Comparison of ENCODE assay signal across 19 cellular contexts in the genomic region with DNA sequence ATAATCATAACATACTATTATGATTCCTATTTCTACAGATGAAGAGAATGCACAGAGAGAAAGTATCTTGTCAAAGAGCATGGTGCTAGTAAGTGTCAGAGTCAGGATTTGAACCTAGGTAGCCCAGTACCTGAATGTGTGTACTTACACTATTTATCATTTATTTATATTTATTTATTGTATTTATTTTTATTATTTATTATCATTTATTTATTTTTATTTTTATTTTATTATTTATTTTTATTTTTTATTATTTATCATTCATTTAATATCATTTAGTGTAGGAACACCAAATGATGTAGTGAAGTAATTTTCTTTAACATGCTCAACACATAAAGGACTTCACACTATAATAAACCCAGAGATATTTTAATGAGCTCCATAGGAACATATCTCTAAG.
DNase-seq lines count a peak whose midpoint lies in the region; ATAC-seq, FAIRE-seq and TF ChIP-seq lines count a peak whose summit lies in the region.
"Had no signal": no experiment of that assay in that cellular context is flagged by ENCODE, and none has a peak within 500 bp of the region (broad histone marks: within the 10 kb centered on the region; RNA-seq: fewer than 3 reads in every experiment).

No MANE protein-coding gene starts in this region.

- peak; percentile 66 for FAIRE-seq in G401.6 (lab: Jason Lieb, UNC)
- peak; percentile 58 for FAIRE-seq in endometrium (lab: Jason Lieb, UNC)
- peak; percentile 34 for FAIRE-seq in pancreas (lab: Jason Lieb, UNC)
- FAIRE-seq: GM12892, GM19239, H1 had no signal

- H3K9me3 ChIP-seq in pancreas (no peaks in the 10 kb centered on the region), adrenal gland (replicated peaks in 1 of 3) (no peaks in the 10 kb centered on the region)

- H3K36me3 ChIP-seq in pancreas (no peaks in the 10 kb centered on the region), adrenal gland (replicated peaks in 1 of 2) (no peaks in the 10 kb centered on the region), brain microvascular endothelial cell (replicated peaks) (no peaks in the 10 kb centered on the region)

- no peak for ATAC-seq in pancreas
- ATAC-seq in sciatic nerve: no peak

- DNase-seq in pancreas (no peak), adrenal gland (no peak), brain microvascular endothelial cell (no peak), sciatic nerve (ENCODE audit: low spot score) (no peak)
- DNase-seq: 8988T; C1 segment of cervical spinal cord; Calu3; CD4-positive, alpha-beta memory T cell; COR-L47; DMS53; DMS79 treated with DMSO at 0.1 percent for 48 hours; GM23248; H7; HCEC 1CT had no signal

- H3K27me3 ChIP-seq in pancreas (no peaks in the 10 kb centered on the region), adrenal gland (no peaks in the 10 kb centered on the region), brain microvascular endothelial cell (replicated peaks) (no peaks in the 10 kb centered on the region)

- H3K4me3 ChIP-seq in pancreas: no peak overlapping the region
- H3K4me3 ChIP-seq in adrenal gland: no peak overlapping the region
- no peak overlapping the region for H3K4me3 ChIP-seq in brain microvascular endothelial cell (ENCODE audit: low read depth, low read length)
- H3K4me3 ChIP-seq: GM23248 had no signal

- TF ChIP-seq CTCF in pancreas (IDR thresholded peaks at IDR 0.05): no peak
- TF ChIP-seq CTCF in adrenal gland (IDR thresholded peaks at IDR 0.05): no peak
- no peak for TF ChIP-seq CTCF in brain microvascular endothelial cell (IDR thresholded peaks at IDR 0.05; ENCODE audit: low read depth, low read length, missing control alignments)

- intact Hi-C loops in pancreas (cut with DNase I): no loop called here
- intact Hi-C loops in adrenal gland (cut with DNase I): no loop called here
- intact Hi-C loops in sciatic nerve (cut with DNase I): no loop called here

- no peak overlapping the region for H3K27ac ChIP-seq in pancreas
- no peak overlapping the region for H3K27ac ChIP-seq in adrenal gland
- no peak overlapping the region for H3K27ac ChIP-seq in brain microvascular endothelial cell
- H3K27ac ChIP-seq: GM23248 had no signal

- in situ Hi-C loops in brain microvascular endothelial cell (cut with HindIII; ENCODE audit: low pct_ligation_motif_present, low sequenced_read_pairs): no loop called here

- no peaks in the 10 kb centered on the region for H3K4me1 ChIP-seq in pancreas
- H3K4me1 ChIP-seq in adrenal gland (replicated peaks in 1 of 2): no peaks in the 10 kb centered on the region

- no peak for TF ChIP-seq POLR2A in adrenal gland (IDR thresholded peaks at IDR 0.05)
